9 cellular contexts compared by ENCODE assay signal in genomic region chr9:126067031-126067734, GRCh38.
"Had no signal": no experiment of that assay in that cellular context is flagged by ENCODE, and none has a peak within 500 bp of the region (broad histone marks: within the 10 kb centered on the region; RNA-seq: fewer than 3 reads in every experiment).

No MANE protein-coding gene starts in this region.

- H3K4me3 ChIP-seq: GM23338, HAP-1 had no signal

- H3K9ac ChIP-seq: KMS-11 had no signal

- H3K4me1 ChIP-seq: HAP-1 had no signal

- H3K9me3 ChIP-seq: HAP-1 had no signal

- DNase-seq: H7, HFFc6, IMR-90, KBM-7 had no signal

- H2AFZ ChIP-seq: GM23338 had no signal

- H3K4me2 ChIP-seq: GM23338, KMS-11 had no signal

- H3K27ac ChIP-seq: KMS-11 had no signal

- FAIRE-seq: HTR-8/SVneo had no signal

- H3K36me3 ChIP-seq: HAP-1 had no signal

- ATAC-seq: GM23338, HCT116 had no signal
